ENCODE assay signal across 8 cellular contexts in genomic region chr20:9514461-9515210, GRCh38. TPM values are rescaled to one million over a fixed set of nuclear protein-coding genes. Genes with fewer than 3 reads are reported as not detected.
DNase-seq lines count a peak whose midpoint lies in the region; ATAC-seq, FAIRE-seq and TF ChIP-seq lines count a peak whose summit lies in the region.

Gene LAMP5 (plus strand): TSS chr20:9514590. CDS start chr20:9514853, 263 bp downstream.

- peak within 1 kb of the TSS; percentile 94 for H2AFZ ChIP-seq in GM23338

- H3F3A ChIP-seq in GM23338 (replicated peaks; ENCODE audit: low read depth) = peaks cover 6% of the 10 kb centered on the region; the same call in 1 of the 2 replicates

- TF ChIP-seq POLR2A in GM12891 (IDR thresholded peaks at IDR 0.05; ENCODE audit: low read depth, low read length) = no peak

- H3K9me2 ChIP-seq in GM23338 (ENCODE audit: insufficient read depth) = no peaks in the 10 kb centered on the region

- H4K20me1 ChIP-seq in GM23338 (replicated peaks; ENCODE audit: insufficient read depth) = 0 out of 2 replicates have a peak, but pooled peaks cover 9% of the 10 kb centered on the region

- POLR2A ChIA-PET in activated CD4-positive, alpha-beta memory T cell treated with anti-CD3 and anti-CD28 coated beads, Interleukin-2, amount 10 ng/mL, durations not matched to agents 7 days and 5 days (lab: Charles Lee) = no interaction called here

- FAIRE-seq in GM12891 (lab: Jason Lieb, UNC) = no peak

- DNase-seq in GM23338 (ENCODE audit: low spot score) = peak; percentile 90
- DNase-seq in NCI-H69 (lab: John Stamatoyannopoulos, UW) = peak; percentile 75
- DNase-seq in fibroblast of mammary gland (ENCODE audit: low read depth) = peak; percentile 19
- DNase-seq in posterior vena cava (ENCODE audit: low spot score) = peak; percentile 82
- no peak for DNase-seq in GM12891 (ENCODE audit: insufficient read length, low spot score)
- no peak for DNase-seq in activated CD4-positive, alpha-beta memory T cell treated with anti-CD3 and anti-CD28 coated beads, Interleukin-2, amount 10 ng/mL, durations not matched to agents 7 days and 5 days

- no peaks in the 10 kb centered on the region for H3K36me3 ChIP-seq in GM23338 (ENCODE audit: insufficient read depth)

- peaks cover 49% of the 10 kb centered on the region for H3K4me1 Mint-ChIP-seq in GM23338
- no peaks in the 10 kb centered on the region for H3K4me1 Mint-ChIP-seq in activated CD4-positive, alpha-beta memory T cell treated with anti-CD3 and anti-CD28 coated beads, Interleukin-2, amount 10 ng/mL, durations not matched to agents 7 days and 5 days

- H3K27ac ChIP-seq in GM23338 (ENCODE audit: low read depth) = no peak within 1 kb of the TSS

- peaks cover 100% of the 10 kb centered on the region for H3K27me3 ChIP-seq in GM23338 (ENCODE audit: insufficient read depth)

- H3K4me3 ChIP-seq in GM23338 = peak within 1 kb of the TSS; percentile 65
- H3K4me3 ChIP-seq in fibroblast of mammary gland (ENCODE audit: control insufficient read depth, low read depth, low read length) = no peak within 1 kb of the TSS

- H3K36me3 Mint-ChIP-seq in GM23338 (ENCODE audit: low read depth) = peaks cover 13% of the 10 kb centered on the region; the same call in 2 of the 3 replicates
- no peaks in the 10 kb centered on the region for H3K36me3 Mint-ChIP-seq in activated CD4-positive, alpha-beta memory T cell treated with anti-CD3 and anti-CD28 coated beads, Interleukin-2, amount 10 ng/mL, durations not matched to agents 7 days and 5 days (ENCODE audit: low read depth)

- H3K4me1 ChIP-seq in GM23338 (ENCODE audit: insufficient read depth) = peaks cover 61% of the 10 kb centered on the region

- CTCF ChIA-PET in activated CD4-positive, alpha-beta memory T cell treated with anti-CD3 and anti-CD28 coated beads, Interleukin-2, amount 10 ng/mL, durations not matched to agents 7 days and 5 days (lab: Charles Lee) = no interaction called here

- ATAC-seq in GM23338 (peak; percentile 75), HG02571 (IDR thresholded peaks at IDR 0.05; ENCODE audit: unreplicated experiment) (no peak), HG03442 (IDR thresholded peaks at IDR 0.05; ENCODE audit: unreplicated experiment) (no peak)

- H3K4me2 ChIP-seq in GM23338 = peak within 1 kb of the TSS; percentile 84

- no peaks in the 10 kb centered on the region; the same call in 1 of the 3 replicates for H3K9me3 Mint-ChIP-seq in GM23338
- no peaks in the 10 kb centered on the region for H3K9me3 Mint-ChIP-seq in activated CD4-positive, alpha-beta memory T cell treated with anti-CD3 and anti-CD28 coated beads, Interleukin-2, amount 10 ng/mL, durations not matched to agents 7 days and 5 days

- TF ChIP-seq CTCF in GM23338 (conservative IDR thresholded peaks at IDR 0.05; ENCODE audit: low read depth in 2 of 2) (no peak), fibroblast of mammary gland (conservative IDR thresholded peaks at IDR 0.05; ENCODE audit: control insufficient read depth, insufficient read depth, low read depth, low read length) (no peak)

- no peak within 1 kb of the TSS for H3K27ac Mint-ChIP-seq in GM23338
- H3K27ac Mint-ChIP-seq in activated CD4-positive, alpha-beta memory T cell treated with anti-CD3 and anti-CD28 coated beads, Interleukin-2, amount 10 ng/mL, durations not matched to agents 7 days and 5 days = no peak within 1 kb of the TSS

- peaks cover 57% of the 10 kb centered on the region for H3K27me3 Mint-ChIP-seq in GM23338 (ENCODE audit: insufficient read depth, low read depth, poor library complexity)
- peaks cover 56% of the 10 kb centered on the region for H3K27me3 Mint-ChIP-seq in activated CD4-positive, alpha-beta memory T cell treated with anti-CD3 and anti-CD28 coated beads, Interleukin-2, amount 10 ng/mL, durations not matched to agents 7 days and 5 days

- H3K79me2 ChIP-seq in GM23338 (replicated peaks; ENCODE audit: insufficient read depth) = no peaks in the 10 kb centered on the region

- peak within 1 kb of the TSS; percentile 86 for H3K4me3 Mint-ChIP-seq in GM23338
- H3K4me3 Mint-ChIP-seq in activated CD4-positive, alpha-beta memory T cell treated with anti-CD3 and anti-CD28 coated beads, Interleukin-2, amount 10 ng/mL, durations not matched to agents 7 days and 5 days = no peak within 1 kb of the TSS

- intact Hi-C loops in posterior vena cava (cut with DNase I) = no loop called here

TF ChIP-seq in GM23338, 12 proteins besides CTCF, POLR2A, EP300 and RAD21:
- TF ChIP-seq POLR2AphosphoS5 (IDR thresholded peaks at IDR 0.05; ENCODE audit: low read depth) (no peak), REST (IDR thresholded peaks at IDR 0.05; ENCODE audit: unreplicated experiment) (peak; percentile 62), STAT1 (IDR thresholded peaks at IDR 0.05; ENCODE audit: unreplicated experiment) (no peak), EZH2 (IDR thresholded peaks at IDR 0.05; ENCODE audit: low read depth, unreplicated experiment) (peak; percentile 82)

TF ChIP-seq in GM12891, 5 proteins besides CTCF, POLR2A, EP300 and RAD21:
- no peak for TF ChIP-seq PAX5 (IDR thresholded peaks at IDR 0.05; ENCODE audit: insufficient read depth, low read length, severe bottlenecking)
- no peak for TF ChIP-seq TAF1 (IDR thresholded peaks at IDR 0.05; ENCODE audit: low read depth, low read length)
- no peak for TF ChIP-seq POU2F2 (IDR thresholded peaks at IDR 0.05; ENCODE audit: low read depth, low read length)
- TF ChIP-seq POLR2AphosphoS5 (IDR thresholded peaks at IDR 0.05; ENCODE audit: low read depth, low read length) = no peak
- TF ChIP-seq SPI1 (IDR thresholded peaks at IDR 0.05; ENCODE audit: low read depth, low read length) = no peak
TF ChIP-seq in GM12891: peak in this region for 0.

RNA-seq across cellular contexts. Expression of gene LAMP5, which starts in this region (rescaled TPM):
- 0.21 and 0.62 TPM in 2 replicates for total RNA-seq in GM23338 (2014; rRNA removed; shearing (Covaris generic))
- 0.10 and 0.29 TPM in 2 replicates for polyA plus RNA-seq in GM23338 (2016; fragmentation: Nextera tagmentation; extraction: Ambion mirVana)
- under 1 TPM; 0.19 to 0.51 TPM for total RNA-seq in posterior vena cava
- 0.18 TPM for polyA plus RNA-seq in GM12891 (2012; ENCODE audit: low read depth, missing spikeins)
- total RNA-seq in activated CD4-positive, alpha-beta memory T cell treated with anti-CD3 and anti-CD28 coated beads, Interleukin-2, amount 10 ng/mL, durations not matched to agents 7 days and 5 days = not detected

Comparison
In these comparisons a context has a peak if more than half of its experiments do, and no peak if none do; other contexts are left out.
1. Peak in DNase-seq, ATAC-seq, H3K4me3 ChIP-seq and H3K4me2 ChIP-seq in GM23338; RNA of the gene not detected or under 1 TPM.
2. Peak in DNase-seq in posterior vena cava; RNA of the gene not detected or under 1 TPM.
3. DNase-seq: peak in NCI-H69 (single experiment) and fibroblast of mammary gland (single experiment); none in GM12891 (single experiment) and activated CD4-positive, alpha-beta memory T cell treated with anti-CD3 and anti-CD28 coated beads, Interleukin-2, amount 10 ng/mL, durations not matched to agents 7 days and 5 days (single experiment).